8 cellular contexts compared by ENCODE assay signal in genomic region chr2:37615808-37616673, GRCh38. TPM values are rescaled to one million over a fixed set of nuclear protein-coding genes. Genes with fewer than 3 reads are reported as not detected.
DNase-seq lines count a peak whose midpoint lies in the region; ATAC-seq and TF ChIP-seq lines count a peak whose summit lies in the region.

No MANE protein-coding gene starts in this region.

- H2AFZ ChIP-seq in GM23338, result no peak overlapping the region

- intact Hi-C loops in colonic mucosa (cut with DNase I) (no loop called here), spleen (cut with DNase I; ENCODE audit: low total_unique reads) (no loop called here)

- no peaks in the 10 kb centered on the region for H3K9me3 Mint-ChIP-seq in GM23338

- DNase-seq in T follicular helper cell (ENCODE audit: low read depth), result peak; percentile 23
- DNase-seq in colonic mucosa, result peak; percentile 47
- peak; percentile 92 for DNase-seq in spleen
- no peak for DNase-seq in GM23338 (ENCODE audit: low spot score)
- no peak for DNase-seq in DMS79 (lab: John Stamatoyannopoulos, UW)
- DNase-seq in HT-29 (ENCODE audit: low spot score), result no peak

- no peaks in the 10 kb centered on the region for H4K20me1 ChIP-seq in GM23338 (replicated peaks; ENCODE audit: insufficient read depth)

- no peaks in the 10 kb centered on the region for H3K79me2 ChIP-seq in GM23338 (replicated peaks; ENCODE audit: insufficient read depth)

- peaks cover 12% of the 10 kb centered on the region; the same call in 1 of the 2 replicates for H3K9me2 ChIP-seq in GM23338 (ENCODE audit: insufficient read depth)

- H3K36me3 ChIP-seq in colonic mucosa (no peaks in the 10 kb centered on the region), spleen (no peaks in the 10 kb centered on the region), GM23338 (ENCODE audit: insufficient read depth) (no peaks in the 10 kb centered on the region)

- 28 to 41% (median 34%) methylated on average over 6 of the region's 6 CpGs for WGBS in spleen, 5 donors

- no peaks in the 10 kb centered on the region for H3K36me3 Mint-ChIP-seq in GM23338 (ENCODE audit: low read depth)

- H3K9me3 ChIP-seq in colonic mucosa (no peaks in the 10 kb centered on the region), spleen (no peaks in the 10 kb centered on the region)

- H3K4me3 ChIP-seq in colonic mucosa (no peak overlapping the region), spleen (peak overlapping the region in 1 of 8 donors; percentile 55), GM23338 (no peak overlapping the region)

- H3K27me3 Mint-ChIP-seq in GM23338 (ENCODE audit: insufficient read depth, low read depth, poor library complexity), result no peaks in the 10 kb centered on the region

- H3K27ac Mint-ChIP-seq in GM23338, result no peak overlapping the region

- peak overlapping the region; percentile 34 for H3K27ac ChIP-seq in colonic mucosa
- H3K27ac ChIP-seq in spleen, result peak overlapping the region; percentile 63 to 86 (median 74)
- no peak overlapping the region for H3K27ac ChIP-seq in GM23338 (ENCODE audit: low read depth)

- TF ChIP-seq CTCF in colonic mucosa (IDR thresholded peaks at IDR 0.05) (no peak), spleen (IDR thresholded peaks at IDR 0.05 in 8 of 11, conservative IDR thresholded peaks at IDR 0.05 in 3 of 11) (no peak), GM23338 (conservative IDR thresholded peaks at IDR 0.05; ENCODE audit: low read depth in 2 of 2) (no peak)

- no peak for TF ChIP-seq POLR2A in spleen (IDR thresholded peaks at IDR 0.05)

- no peaks in the 10 kb centered on the region for H3F3A ChIP-seq in GM23338 (replicated peaks; ENCODE audit: low read depth)

- H3K4me2 ChIP-seq in GM23338, result no peak overlapping the region

- H3K4me1 Mint-ChIP-seq in GM23338, result no peaks in the 10 kb centered on the region; the same call in 2 of the 3 replicates

- H3K9ac ChIP-seq in colonic mucosa (ENCODE audit: low read depth in 2 of 2, low read length in 2 of 2), result no peak overlapping the region

- H3K27me3 ChIP-seq in colonic mucosa, result no peaks in the 10 kb centered on the region
- H3K27me3 ChIP-seq in spleen (replicated peaks in 1 of 7), result no peaks in the 10 kb centered on the region
- H3K27me3 ChIP-seq in GM23338 (ENCODE audit: insufficient read depth), result no peaks in the 10 kb centered on the region

- H3K4me1 ChIP-seq in colonic mucosa (peaks cover 3% of the 10 kb centered on the region), spleen (peaks cover 18 to 37% (median 23%) of the 10 kb centered on the region in 6 donors), GM23338 (ENCODE audit: insufficient read depth) (no peaks in the 10 kb centered on the region)

- H3K4me3 Mint-ChIP-seq in GM23338, result no peak overlapping the region

- ATAC-seq in GM21423 (IDR thresholded peaks at IDR 0.05; ENCODE audit: unreplicated experiment), result peak; percentile 58
- ATAC-seq in GM21390 (IDR thresholded peaks at IDR 0.05; ENCODE audit: unreplicated experiment), result no peak
- no peak for ATAC-seq in GM23338

TF ChIP-seq in GM23338, 12 proteins besides CTCF, POLR2A, EP300 and RAD21 (continues in another document):
- no peak for TF ChIP-seq ZNF331 (CRISPR knock-in tag; IDR thresholded peaks at IDR 0.05; ENCODE audit: low read depth)
- TF ChIP-seq EZH2phosphoT487 (IDR thresholded peaks at IDR 0.05; ENCODE audit: unreplicated experiment), result no peak
- no peak for TF ChIP-seq ZNF462 (CRISPR knock-in tag; IDR thresholded peaks at IDR 0.05)
- TF ChIP-seq ETS1 (IDR thresholded peaks at IDR 0.05), result no peak
- TF ChIP-seq EZH2 (IDR thresholded peaks at IDR 0.05; ENCODE audit: low read depth, unreplicated experiment), result no peak
- no peak for TF ChIP-seq ZNF114 (CRISPR knock-in tag; IDR thresholded peaks at IDR 0.05)
- TF ChIP-seq POLR2AphosphoS5 (IDR thresholded peaks at IDR 0.05; ENCODE audit: low read depth), result no peak
- no peak for TF ChIP-seq NANOG (IDR thresholded peaks at IDR 0.05; ENCODE audit: borderline replicate concordance)

RNA-seq across cellular contexts. Expression of gene CDC42EP3, which starts 55.4 kb away (rescaled TPM):
- total RNA-seq in colonic mucosa, result 10 to 100 TPM in 1 of 2 donors, 1 to 10 TPM in 1; 7.2 to 37.3 TPM
- 10 to 100 TPM; 30.2 to 57.2 (median 44.8) TPM for total RNA-seq in spleen
- polyA plus RNA-seq in spleen, result 10 to 100 TPM in 1 of 3 donors, 1 to 10 TPM in 2; 9.5 to 13.3 (median 9.7) TPM
- total RNA-seq in GM23338 (2014; rRNA removed; shearing (Covaris generic)), result 23.2 and 31.4 TPM in 2 replicates
- polyA plus RNA-seq in GM23338 (2016; fragmentation: Nextera tagmentation; extraction: Ambion mirVana), result 22.9 and 31.4 TPM in 2 replicates
- 6.6 and 13.6 TPM in 2 replicates for total RNA-seq in HT-29 (2014; rRNA removed; shearing (Covaris generic))

Comparison
In these comparisons a context has a peak if more than half of its experiments do, and no peak if none do; other contexts are left out.
1. DNase-seq: peak in T follicular helper cell (single experiment), colonic mucosa (single experiment) and spleen (single experiment); none in GM23338 (single experiment), DMS79 (single experiment) and HT-29 (single experiment).